9 cellular contexts compared by ENCODE assay signal in genomic region chr6:119313937-119314893, GRCh38. TPM values are rescaled to one million over a fixed set of nuclear protein-coding genes. Genes with fewer than 3 reads are reported as not detected.
DNase-seq lines count a peak whose midpoint lies in the region; ATAC-seq, FAIRE-seq and TF ChIP-seq lines count a peak whose summit lies in the region.
"Had no signal": no experiment of that assay in that cellular context is flagged by ENCODE, and none has a peak within 500 bp of the region (broad histone marks: within the 10 kb centered on the region; RNA-seq: fewer than 3 reads in every experiment).

No MANE protein-coding gene starts in this region.

- no peaks in the 10 kb centered on the region for H3K27me3 ChIP-seq in GM06990 (replicated peaks; ENCODE audit: control insufficient read depth, insufficient read depth, low read length)
- H3K27me3 ChIP-seq in stomach smooth muscle (ENCODE audit: control insufficient read depth in 1 of 2, insufficient read depth in 2 of 2, low read length in 2 of 2): no peaks in the 10 kb centered on the region

- no peaks in the 10 kb centered on the region for H3K36me3 ChIP-seq in GM06990 (ENCODE audit: control insufficient read depth, insufficient read depth, low read length)
- H3K36me3 ChIP-seq in stomach smooth muscle (ENCODE audit: control insufficient read depth in 2 of 2, insufficient read depth in 2 of 2, low read length in 2 of 2): no peaks in the 10 kb centered on the region

- H3K27ac ChIP-seq in stomach smooth muscle (ENCODE audit: low read length): peak overlapping the region; percentile 6
- H3K27ac ChIP-seq: parathyroid adenoma had no signal

- no peak for TF ChIP-seq CTCF in GM06990 (IDR thresholded peaks at IDR 0.05; ENCODE audit: insufficient read depth, low read length, poor library complexity, severe bottlenecking)

- H3K9me3 ChIP-seq in stomach smooth muscle (ENCODE audit: control insufficient read depth in 2 of 2, low read length in 2 of 2): no peaks in the 10 kb centered on the region

- H3K9me3 Mint-ChIP-seq in activated naive CD8-positive, alpha-beta T cell treated with anti-CD3 and anti-CD28 coated beads, Interleukin-2, amount 10 ng/mL, durations not matched to agents 7 days and 5 days: no peaks in the 10 kb centered on the region

- no peaks in the 10 kb centered on the region for H3K4me1 ChIP-seq in stomach smooth muscle (ENCODE audit: control insufficient read depth, insufficient read depth, low read length)
- H3K4me1 ChIP-seq: parathyroid adenoma had no signal

- peak overlapping the region; percentile 92 for H3K27ac Mint-ChIP-seq in activated naive CD8-positive, alpha-beta T cell treated with anti-CD3 and anti-CD28 coated beads, Interleukin-2, amount 10 ng/mL, durations not matched to agents 7 days and 5 days

- H3K4me3 ChIP-seq in GM06990 (replicated peaks; ENCODE audit: low read depth, low read length) (peak overlapping the region; percentile 29), stomach smooth muscle (ENCODE audit: low read length in 2 of 2) (no peak overlapping the region)

- DNase-seq in GM06990 (ENCODE audit: extremely low read depth, insufficient read length) (peak; percentile 60), urothelium cell line (ENCODE audit: low spot score) (no peak), DMS79 treated with DMSO at 0.1 percent for 48 hours (lab: John Stamatoyannopoulos, UW) (no peak), inferior parietal cortex (ENCODE audit: extremely low spot score) (no peak)
- peak; percentile 72 for DNase-seq in activated naive CD8-positive, alpha-beta T cell treated with anti-CD3 and anti-CD28 coated beads, Interleukin-2, amount 10 ng/mL, durations not matched to agents 7 days and 5 days

- POLR2A ChIA-PET in activated naive CD8-positive, alpha-beta T cell treated with anti-CD3 and anti-CD28 coated beads, Interleukin-2, amount 10 ng/mL, durations not matched to agents 7 days and 5 days (lab: Charles Lee): interaction anchor here (0.6 to 3.2 kb wide), 12 partner anchors 8 to 605 kb away, joined by 3 to 38 read pairs (median 4); partner anchors contain the start of gene MCM9

- peak overlapping the region; percentile 73 for H3K4me3 Mint-ChIP-seq in activated naive CD8-positive, alpha-beta T cell treated with anti-CD3 and anti-CD28 coated beads, Interleukin-2, amount 10 ng/mL, durations not matched to agents 7 days and 5 days

- FAIRE-seq in urothelium cell line (lab: Jason Lieb, UNC): no peak

- ATAC-seq in GM19463 (IDR thresholded peaks at IDR 0.05; ENCODE audit: unreplicated experiment): peak; percentile 44
- ATAC-seq in HG03442 (IDR thresholded peaks at IDR 0.05; ENCODE audit: unreplicated experiment): peak; percentile 52
- peak; percentile 69 for ATAC-seq in activated naive CD8-positive, alpha-beta T cell treated with anti-CD3 and anti-CD28 coated beads, Interleukin-2, amount 10 ng/mL, durations not matched to agents 7 days and 5 days (ENCODE audit: low read depth)

- H3K9ac ChIP-seq in stomach smooth muscle (ENCODE audit: low read length in 2 of 2): no peak overlapping the region
- H3K9ac ChIP-seq: parathyroid adenoma had no signal

- peaks cover 29% of the 10 kb centered on the region for H3K36me3 Mint-ChIP-seq in activated naive CD8-positive, alpha-beta T cell treated with anti-CD3 and anti-CD28 coated beads, Interleukin-2, amount 10 ng/mL, durations not matched to agents 7 days and 5 days

- no peaks in the 10 kb centered on the region for H3K27me3 Mint-ChIP-seq in activated naive CD8-positive, alpha-beta T cell treated with anti-CD3 and anti-CD28 coated beads, Interleukin-2, amount 10 ng/mL, durations not matched to agents 7 days and 5 days

- H3K4me1 Mint-ChIP-seq in activated naive CD8-positive, alpha-beta T cell treated with anti-CD3 and anti-CD28 coated beads, Interleukin-2, amount 10 ng/mL, durations not matched to agents 7 days and 5 days: peaks cover 63% of the 10 kb centered on the region

RNA-seq across cellular contexts. Expression of gene MAN1A1, which starts 35.3 kb away (rescaled TPM):
- 10 to 100 TPM; 19.2 to 19.5 TPM for total RNA-seq in activated naive CD8-positive, alpha-beta T cell treated with anti-CD3 and anti-CD28 coated beads, Interleukin-2, amount 10 ng/mL, durations not matched to agents 7 days and 5 days

Comparison
In these comparisons a context has a peak if more than half of its experiments do, and no peak if none do; other contexts are left out.
1. DNase-seq: peak in GM06990 (single experiment) and activated naive CD8-positive, alpha-beta T cell treated with anti-CD3 and anti-CD28 coated beads, Interleukin-2, amount 10 ng/mL, durations not matched to agents 7 days and 5 days (single experiment); none in urothelium cell line (single experiment), DMS79 treated with DMSO at 0.1 percent for 48 hours (single experiment) and inferior parietal cortex (single experiment).
2. Peak in every context shown above with its lines, with median percentiles within 50 percentile points of each other: ATAC-seq.